ENCODE assay signal across 8 cellular contexts in genomic region chr9:114348906-114349482, GRCh38. TPM values are rescaled to one million over a fixed set of nuclear protein-coding genes. Genes with fewer than 3 reads are reported as not detected.
DNase-seq lines count a peak whose midpoint lies in the region; ATAC-seq, FAIRE-seq and TF ChIP-seq lines count a peak whose summit lies in the region.

No MANE protein-coding gene starts in this region.

- H3K4me1 ChIP-seq in HAP-1 (peaks cover 4% of the 10 kb centered on the region), lung (ENCODE audit: control insufficient read depth in 2 of 2, insufficient read depth in 2 of 2, low read length in 2 of 2) (peaks cover 0 to 6% of the 10 kb centered on the region in 2 donors)

- peak; percentile 89 for DNase-seq in GM12865 (ENCODE audit: low read depth)
- peak; percentile 60 to 75 for DNase-seq in HAP-1 (ENCODE audit: low spot score in 2 of 2)
- DNase-seq in LoVo (ENCODE audit: low spot score): peak; percentile 33
- peak in 3 of 4 experiments; percentile 29 to 68 (median 41) for DNase-seq in activated CD4-positive, CD25-positive, alpha-beta regulatory T cell (lab: John Stamatoyannopoulos, UW)
- DNase-seq in chondrocyte (ENCODE audit: low spot score): peak; percentile 92
- peak; percentile 85 for DNase-seq in lung (ENCODE audit: low spot score)
- DNase-seq in stimulated activated CD8-positive, alpha-beta memory T cell treated with anti-CD3 and anti-CD28 coated beads, Interleukin-2, amount 100 ng/mL, for 48 hours (ENCODE audit: low read depth in 2 of 2): peak; percentile 87 to 90
- DNase-seq in D721Med (ENCODE audit: insufficient read length, low spot score): no peak

- no peaks in the 10 kb centered on the region for H3K9me3 ChIP-seq in HAP-1
- H3K9me3 ChIP-seq in lung (ENCODE audit: control insufficient read depth in 2 of 2, insufficient read depth in 1 of 2, low read length in 1 of 2): no peaks in the 10 kb centered on the region

- H3K4me1 Mint-ChIP-seq in chondrocyte (ENCODE audit: low read depth): peaks cover 31% of the 10 kb centered on the region

- no peaks in the 10 kb centered on the region for H3K27me3 Mint-ChIP-seq in chondrocyte (ENCODE audit: low read depth)

- H3K4me3 Mint-ChIP-seq in chondrocyte (ENCODE audit: unreplicated experiment): peak overlapping the region; percentile 22

- H3K4me3 ChIP-seq in GM12865 (ENCODE audit: low read depth, low read length) (no peak overlapping the region), HAP-1 (no peak overlapping the region), lung (no peak overlapping the region)

- H3K27me3 ChIP-seq in HAP-1 (ENCODE audit: low read depth) (no peaks in the 10 kb centered on the region), lung (ENCODE audit: control insufficient read depth, insufficient read depth) (no peaks in the 10 kb centered on the region)

- no peak for TF ChIP-seq CTCF in GM12865 (IDR thresholded peaks at IDR 0.05; ENCODE audit: insufficient read depth, low read depth, low read length, missing control alignments)
- TF ChIP-seq CTCF in chondrocyte (IDR thresholded peaks at IDR 0.05): no peak
- no peak for TF ChIP-seq CTCF in lung (IDR thresholded peaks at IDR 0.05; ENCODE audit: control extremely low read depth, extremely low read depth)
- no peak for TF ChIP-seq CTCF in D721Med (IDR thresholded peaks at IDR 0.05; ENCODE audit: insufficient read depth, missing control alignments)

- H3K9me3 Mint-ChIP-seq in chondrocyte (ENCODE audit: low read depth): no peaks in the 10 kb centered on the region

- H3K36me3 ChIP-seq in HAP-1 (replicated peaks) (peaks cover 24% of the 10 kb centered on the region), lung (ENCODE audit: control insufficient read depth in 2 of 2, insufficient read depth in 2 of 2, low read length in 2 of 2) (peaks cover 0 to 56% of the 10 kb centered on the region in 2 donors)

- ATAC-seq in lung (ENCODE audit: insufficient read depth, low FRiP score): peak; percentile 92

- no peak for FAIRE-seq in D721Med (lab: Jason Lieb, UNC)

- in situ Hi-C loops in HAP-1 (cut with MboI; ENCODE audit: low sequenced_read_pairs): no loop called here

- H3K36me3 Mint-ChIP-seq in chondrocyte (ENCODE audit: low read depth): peaks cover 48% of the 10 kb centered on the region

- peak overlapping the region; percentile 97 for H3K27ac Mint-ChIP-seq in chondrocyte (ENCODE audit: unreplicated experiment)

- WGBS in lung, 2 donors: 28 to 36% methylated on average over 8 to 9 of the region's 9 CpGs

- H3K27ac ChIP-seq in lung (ENCODE audit: low read depth in 1 of 2, low read length in 1 of 2): peak overlapping the region in 1 of 2 donors; percentile 76

RNA-seq across cellular contexts. Expression of gene ORM2, which starts 19.3 kb away (rescaled TPM):
- total RNA-seq in chondrocyte (not detected in 3 replicates), lung (10 to 100 TPM in 1 of 2 donors, under 1 TPM in 1; 0.77 to 24.9 TPM)
- 100 to 1,000 TPM in 1 of 2 donors, 10 to 100 TPM in 1; 70.2 to 215 TPM for polyA plus RNA-seq in lung

RNA-seq across cellular contexts. Expression of gene ORM1, which starts 26.1 kb away (rescaled TPM):
- not detected in 3 replicates for total RNA-seq in chondrocyte
- 10 to 100 TPM; 22.4 to 89.6 TPM for total RNA-seq in lung
- 1,000 to 10,000 TPM in 1 of 2 donors, 100 to 1,000 TPM in 1; 278 to 1,249 TPM for polyA plus RNA-seq in lung

RNA-seq across cellular contexts. Expression of gene AKNA, which starts 38.8 kb away (rescaled TPM):
- total RNA-seq in chondrocyte (19.1 to 43.1 TPM (median 43.0 TPM) in 3 replicates), lung (10 to 100 TPM; 47.4 to 79.5 TPM)
- 10 to 100 TPM; 29.5 to 49.7 TPM for polyA plus RNA-seq in lung

Comparison
In these comparisons a context has a peak if more than half of its experiments do, and no peak if none do; other contexts are left out.
1. RNA of gene ORM1, which starts 26.1 kb away (total RNA-seq): 22.4 to 89.6 TPM in lung; not detected in chondrocyte; every median in the first group is over 10 times any median in the second.